Comparison of ENCODE assay signal across 18 cellular contexts in the genomic region with DNA sequence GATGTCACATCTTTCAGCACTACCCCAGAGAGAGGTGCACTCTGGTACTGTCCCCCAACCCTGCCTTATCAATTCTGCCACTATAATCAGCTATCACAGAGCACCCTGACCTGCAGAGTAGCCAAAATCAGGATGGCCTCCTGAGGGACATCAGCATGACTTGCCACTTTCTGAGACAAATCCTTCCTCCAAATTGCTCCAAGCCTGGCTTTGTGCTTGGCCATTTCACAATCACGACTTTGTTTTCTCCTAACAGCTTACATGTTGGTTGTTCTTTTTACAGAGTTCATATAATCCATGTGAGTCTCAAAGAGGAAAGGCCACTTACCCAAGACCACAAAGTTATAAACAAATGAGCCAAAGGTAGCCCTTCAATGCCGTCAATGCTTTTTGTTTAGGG.
DNase-seq lines count a peak whose midpoint lies in the region; ATAC-seq, FAIRE-seq and TF ChIP-seq lines count a peak whose summit lies in the region.
"Had no signal": no experiment of that assay in that cellular context is flagged by ENCODE, and none has a peak within 500 bp of the region (broad histone marks: within the 10 kb centered on the region; RNA-seq: fewer than 3 reads in every experiment).

No MANE protein-coding gene starts in this region.

- no peak overlapping the region for H3K27ac ChIP-seq in esophagus muscularis mucosa (replicated peaks in 1 of 4)
- no peak overlapping the region for H3K27ac ChIP-seq in HepG2 (ENCODE audit: extremely low read length, insufficient read depth, low read length)
- no peak overlapping the region for H3K27ac ChIP-seq in neural progenitor cell
- H3K27ac ChIP-seq in caudate nucleus (ENCODE audit: low read depth, low read length): no peak overlapping the region
- H3K27ac ChIP-seq: BLaER1, KMS-11 had no signal

- H3K27me3 Mint-ChIP-seq in neural progenitor cell (ENCODE audit: insufficient read depth, low read depth): peaks cover 2% of the 10 kb centered on the region

- no peak overlapping the region for H3K4me3 Mint-ChIP-seq in neural progenitor cell
- H3K4me3 Mint-ChIP-seq: CD14-positive monocyte; CD4-positive, alpha-beta memory T cell; HFFc6 had no signal

- H3K4me3 ChIP-seq in adipocyte (ENCODE audit: low read length): no peak overlapping the region
- no peak overlapping the region for H3K4me3 ChIP-seq in esophagus muscularis mucosa
- no peak overlapping the region for H3K4me3 ChIP-seq in HepG2 (replicated peaks in 1 of 3; ENCODE audit: insufficient read depth in 1 of 3, low read depth in 2 of 3, low read length in 3 of 3)
- no peak overlapping the region for H3K4me3 ChIP-seq in neural progenitor cell
- H3K4me3 ChIP-seq: BLaER1 had no signal

- FAIRE-seq in HepG2 (lab: Jason Lieb, UNC): no peak
- FAIRE-seq: A204.1 had no signal

- no peaks in the 10 kb centered on the region for H3K9me3 Mint-ChIP-seq in neural progenitor cell
- H3K9me3 Mint-ChIP-seq: HFFc6 had no signal

- no peak for TF ChIP-seq RAD21 in HepG2 (CRISPR knock-in tag; IDR thresholded peaks at IDR 0.05)

- CTCF ChIA-PET in HepG2 (lab: Yijun Ruan, JAX; ENCODE audit: low intra/inter-chr PET ratio, low total read pairs): no interaction called here

- no peak for TF ChIP-seq POLR2A in esophagus muscularis mucosa (IDR thresholded peaks at IDR 0.05; ENCODE audit: low read depth)
- TF ChIP-seq POLR2A in HepG2 (IDR thresholded peaks at IDR 0.05; ENCODE audit: insufficient read depth in 1 of 2, low read depth in 2 of 2, low read length in 2 of 2): no peak

- H3K9ac ChIP-seq in adipocyte (ENCODE audit: low read length) (no peak overlapping the region), HepG2 (ENCODE audit: insufficient read depth, low read depth, low read length) (no peak overlapping the region), neural progenitor cell (no peak overlapping the region)
- H3K9ac ChIP-seq: BLaER1, KMS-11 had no signal

- no peaks in the 10 kb centered on the region for H3K4me1 ChIP-seq in adipocyte (ENCODE audit: control insufficient read depth, insufficient read depth, low read length)
- no peaks in the 10 kb centered on the region for H3K4me1 ChIP-seq in esophagus muscularis mucosa
- H3K4me1 ChIP-seq in HepG2 (ENCODE audit: insufficient read depth, low read length): no peaks in the 10 kb centered on the region
- H3K4me1 ChIP-seq in neural progenitor cell: no peaks in the 10 kb centered on the region
- H3K4me1 ChIP-seq: BLaER1 had no signal

- H2AFZ ChIP-seq in HepG2 (ENCODE audit: low read length): no peak overlapping the region
- H2AFZ ChIP-seq in neural progenitor cell (replicated peaks): no peak overlapping the region

- H3K27me3 ChIP-seq in adipocyte (replicated peaks; ENCODE audit: control insufficient read depth, insufficient read depth, low read length) (peaks cover 5% of the 10 kb centered on the region), esophagus muscularis mucosa (no peaks in the 10 kb centered on the region), HepG2 (ENCODE audit: control insufficient read depth in 1 of 2, insufficient read depth in 2 of 2, low read length in 2 of 2) (no peaks in the 10 kb centered on the region), neural progenitor cell (no peaks in the 10 kb centered on the region)
- H3K27me3 ChIP-seq: BLaER1 had no signal

- TF ChIP-seq EP300 in esophagus muscularis mucosa (IDR thresholded peaks at IDR 0.05) (no peak), HepG2 (IDR thresholded peaks at IDR 0.05; ENCODE audit: low read depth in 2 of 2, low read length in 2 of 2) (no peak), HepG2 (CRISPR knock-in tag; IDR thresholded peaks at IDR 0.05; ENCODE audit: borderline replicate concordance) (no peak)

- TF ChIP-seq CTCF in esophagus muscularis mucosa (IDR thresholded peaks at IDR 0.05): no peak
- no peak for TF ChIP-seq CTCF in HepG2 (CRISPR knock-in tag; IDR thresholded peaks at IDR 0.05)
- no peak for TF ChIP-seq CTCF in neural progenitor cell (IDR thresholded peaks at IDR 0.05)

- intact Hi-C loops in esophagus muscularis mucosa (cut with DNase I): no loop called here
- intact Hi-C loops in HepG2 (cut with micrococcal nuclease; ENCODE audit: unreplicated experiment): no loop called here

- no peak for ATAC-seq in HepG2
- no peak for ATAC-seq in HG03159 (IDR thresholded peaks at IDR 0.05; ENCODE audit: unreplicated experiment)
- ATAC-seq: HCT116 had no signal

- H3K36me3 ChIP-seq in adipocyte (ENCODE audit: control insufficient read depth, insufficient read depth, low read length, severe bottlenecking) (no peaks in the 10 kb centered on the region), esophagus muscularis mucosa (no peaks in the 10 kb centered on the region), HepG2 (replicated peaks in 1 of 2; ENCODE audit: control insufficient read depth in 1 of 2, insufficient read depth in 2 of 2, low read length in 2 of 2) (no peaks in the 10 kb centered on the region), neural progenitor cell (no peaks in the 10 kb centered on the region)
- H3K36me3 ChIP-seq: BLaER1 had no signal

- H3K9me3 ChIP-seq in adipocyte (ENCODE audit: control insufficient read depth, low read length) (no peaks in the 10 kb centered on the region), esophagus muscularis mucosa (no peaks in the 10 kb centered on the region), HepG2 (ENCODE audit: low read length) (no peaks in the 10 kb centered on the region), neural progenitor cell (ENCODE audit: low read depth) (no peaks in the 10 kb centered on the region)

- H3F3A ChIP-seq in neural progenitor cell (ENCODE audit: low read depth): no peaks in the 10 kb centered on the region

- no TSS peak for BruUV-seq in HepG2 (replicated peaks; lab: Mats Ljungman, UMichigan)

- WGBS in esophagus muscularis mucosa: 88% methylated on average over 2 of the region's 2 CpGs
- WGBS in HepG2 (ENCODE audit: low lambda C conversion rate): 0% methylated on average over 2 of the region's 2 CpGs

- no peaks in the 10 kb centered on the region for H3K36me3 Mint-ChIP-seq in neural progenitor cell
- H3K36me3 Mint-ChIP-seq: CD14-positive monocyte; CD4-positive, alpha-beta memory T cell had no signal

- H3K79me2 ChIP-seq in HepG2 (ENCODE audit: insufficient read depth, low read length) (no peaks in the 10 kb centered on the region), neural progenitor cell (ENCODE audit: low read depth) (no peaks in the 10 kb centered on the region)

- H4K20me1 ChIP-seq in HepG2 (ENCODE audit: insufficient read depth, low read length) (no peaks in the 10 kb centered on the region), neural progenitor cell (ENCODE audit: low read depth) (no peaks in the 10 kb centered on the region)
- H4K20me1 ChIP-seq: BLaER1 had no signal

- H3K4me1 Mint-ChIP-seq in neural progenitor cell: peaks cover 13% of the 10 kb centered on the region
- H3K4me1 Mint-ChIP-seq: CD14-positive monocyte; CD4-positive, alpha-beta memory T cell had no signal

- DNase-seq in adipocyte (ENCODE audit: low read depth) (peak; percentile 51), esophagus muscularis mucosa (ENCODE audit: extremely low spot score) (peak; percentile 82), HepG2 (ENCODE audit: low spot score) (no peak), neural progenitor cell (ENCODE audit: low spot score) (no peak), caudate nucleus (lab: John Stamatoyannopoulos, UW) (no peak), NCI-H1417 (lab: John Stamatoyannopoulos, UW) (no peak), MV-4-11 (lab: John Stamatoyannopoulos, UW) (no peak)
- DNase-seq: CD4-positive, alpha-beta memory T cell; DMS153; DMS79 treated with DMSO at 0.1 percent for 48 hours; GF-D8; HFFc6 had no signal

- H3K27ac Mint-ChIP-seq in neural progenitor cell: peak overlapping the region; percentile 58
- H3K27ac Mint-ChIP-seq: CD14-positive monocyte; CD4-positive, alpha-beta memory T cell; HFFc6 had no signal

- POLR2A ChIA-PET in HepG2 (lab: Yijun Ruan, JAX): no interaction called here

- in situ Hi-C loops in HepG2 (cut with HindIII; ENCODE audit: extremely low pct_ligation_motif_present, low pct_unique_long_range_greater_than_20kb): no loop called here

- H3K4me2 ChIP-seq in HepG2 (ENCODE audit: low read depth, low read length) (no peak overlapping the region), neural progenitor cell (no peak overlapping the region)
- H3K4me2 ChIP-seq: BLaER1, KMS-11 had no signal

TF ChIP-seq in HepG2, 621 proteins besides CTCF, POLR2A, EP300 and RAD21:
- TF ChIP-seq ASH2L (IDR thresholded peaks at IDR 0.05; ENCODE audit: insufficient read length, low read depth, low read length) (no peak), CEBPB (IDR thresholded peaks at IDR 0.05; ENCODE audit: borderline replicate concordance, low read depth, low read length) (0 out of 2 replicates have a peak, but pooled peaks have one; percentile 3)

Comparison
In these comparisons a context has a peak if more than half of its experiments do, and no peak if none do; other contexts are left out.
1. DNase-seq: peak in adipocyte (single experiment) and esophagus muscularis mucosa (single experiment); none in HepG2 (single experiment), neural progenitor cell (single experiment), caudate nucleus (0 of 61), NCI-H1417 (0 of 3) and MV-4-11 (single experiment).